Comparison of ENCODE assay signal across 17 cellular contexts in the genomic region with DNA sequence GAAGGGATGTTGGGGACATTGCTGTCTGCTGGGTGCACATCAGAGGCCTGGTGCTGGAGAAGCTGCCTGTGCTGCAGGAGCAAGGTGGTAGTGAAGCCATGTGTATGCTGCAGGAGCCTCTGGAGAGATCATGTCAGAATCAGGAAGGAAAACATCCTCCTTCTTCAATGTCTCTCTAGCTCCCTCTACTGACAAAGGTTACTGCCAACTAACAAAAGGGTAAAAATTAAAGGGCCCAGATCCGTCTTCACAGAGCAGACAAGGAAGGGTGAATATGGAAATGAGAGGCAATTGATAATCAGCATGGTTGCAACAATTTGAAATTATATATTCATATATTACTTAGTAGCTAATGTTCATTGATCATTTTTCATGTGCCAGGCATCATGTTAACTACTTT. TPM values are rescaled to one million over a fixed set of nuclear protein-coding genes. Genes with fewer than 3 reads are reported as not detected.
DNase-seq lines count a peak whose midpoint lies in the region; ATAC-seq, FAIRE-seq and TF ChIP-seq lines count a peak whose summit lies in the region.
"Had no signal": no experiment of that assay in that cellular context is flagged by ENCODE, and none has a peak within 500 bp of the region (broad histone marks: within the 10 kb centered on the region; RNA-seq: fewer than 3 reads in every experiment).

No MANE protein-coding gene starts in this region.

- no peaks in the 10 kb centered on the region for H3K36me3 Mint-ChIP-seq in Calu3 (ENCODE audit: insufficient read depth, unreplicated experiment)

- no peak overlapping the region for H3K4me3 ChIP-seq in HEK293 (ENCODE audit: low read depth, low read length)
- no peak overlapping the region for H3K4me3 ChIP-seq in Panc1 (ENCODE audit: low read depth in 2 of 2, low read length in 2 of 2)
- no peak overlapping the region for H3K4me3 ChIP-seq in kidney epithelial cell (ENCODE audit: low read depth, low read length)
- H3K4me3 ChIP-seq: esophagus muscularis mucosa, SJSA1, stomach had no signal

- no peak for DNase-seq in Calu3
- no peak for DNase-seq in Panc1 (ENCODE audit: low read depth, low spot score)
- DNase-seq in kidney epithelial cell (ENCODE audit: low read depth): no peak
- no peak for DNase-seq in activated naive CD4-positive, alpha-beta T cell (lab: John Stamatoyannopoulos, UW)
- no peak for DNase-seq in GM19239 (ENCODE audit: insufficient read length, low spot score)
- DNase-seq in NCI-H187 (lab: John Stamatoyannopoulos, UW): no peak
- DNase-seq: activated T-cell treated with anti-CD3 and anti-CD28 coated beads, Interleukin-2, amount 50 U/mL, for 72 hours; COR-L47; stimulated activated CD4-positive, alpha-beta T cell treated with anti-CD3 and anti-CD28 coated beads, Interleukin-4, amount 100 ng/mL, for 24 hours; stomach had no signal

- peaks cover 10% of the 10 kb centered on the region for H3K4me1 Mint-ChIP-seq in Calu3 (ENCODE audit: low read depth, unreplicated experiment)

- CTCF ChIA-PET in Calu3 (lab: Charles Lee): no interaction called here
- CTCF ChIA-PET in HEK293 (lab: Yijun Ruan, JAX): interaction anchor here (0.6 to 1.6 kb wide), 5 partner anchors 19 to 355 kb away, joined by 3 to 6 read pairs (median 4); no protein-coding TSS in a partner anchor
- CTCF ChIA-PET in Panc1 (lab: Charles Lee): interaction anchor here (0.6 kb wide), 1 partner anchor 50 kb away, joined by 3 read pairs; no protein-coding TSS in a partner anchor

- H3K27ac ChIP-seq in HEK293 (ENCODE audit: extremely low read depth, low read depth, low read length) (no peak overlapping the region), Panc1 (ENCODE audit: low read length) (no peak overlapping the region)
- H3K27ac ChIP-seq: esophagus muscularis mucosa, SJSA1, stomach had no signal

- peak; percentile 33 for TF ChIP-seq CTCF in Calu3 (IDR thresholded peaks at IDR 0.05; ENCODE audit: unreplicated experiment)
- no peak for TF ChIP-seq CTCF in HEK293 (tag by site-specific recombination; IDR thresholded peaks at IDR 0.05)
- TF ChIP-seq CTCF in Panc1 (IDR thresholded peaks at IDR 0.05): peak; percentile 33; the same call in 1 of the 2 replicates
- TF ChIP-seq CTCF in kidney epithelial cell (IDR thresholded peaks at IDR 0.05; ENCODE audit: insufficient read depth, low read length, poor library complexity, severe bottlenecking): peak; percentile 17

- no peaks in the 10 kb centered on the region for H3K27me3 ChIP-seq in Panc1 (ENCODE audit: control insufficient read depth, insufficient read depth, low read length)
- no peaks in the 10 kb centered on the region for H3K27me3 ChIP-seq in kidney epithelial cell (ENCODE audit: control insufficient read depth, insufficient read depth, low read length)
- H3K27me3 ChIP-seq: esophagus muscularis mucosa, SJSA1, stomach had no signal

- H3K4me3 Mint-ChIP-seq in Calu3 (ENCODE audit: low read depth, unreplicated experiment): no peak overlapping the region
- H3K4me3 Mint-ChIP-seq: activated T-cell treated with anti-CD3 and anti-CD28 coated beads, Interleukin-2, amount 50 U/mL, for 72 hours had no signal

- peaks cover 2% of the 10 kb centered on the region for H3K9me3 Mint-ChIP-seq in Calu3 (ENCODE audit: low read depth, unreplicated experiment)

- H3K36me3 ChIP-seq in HEK293 (ENCODE audit: control insufficient read depth in 2 of 2, insufficient read depth in 1 of 2, low read length in 2 of 2): no peaks in the 10 kb centered on the region
- no peaks in the 10 kb centered on the region for H3K36me3 ChIP-seq in Panc1 (ENCODE audit: control insufficient read depth, insufficient read depth, low read length)
- no peaks in the 10 kb centered on the region for H3K36me3 ChIP-seq in kidney epithelial cell (ENCODE audit: control insufficient read depth, insufficient read depth, low read length)
- H3K36me3 ChIP-seq: esophagus muscularis mucosa, SJSA1, stomach had no signal

- no peak for FAIRE-seq in GM19239 (lab: Jason Lieb, UNC)
- FAIRE-seq: GM12891 had no signal

- H3K27ac Mint-ChIP-seq in Calu3 (ENCODE audit: unreplicated experiment): no peak overlapping the region
- H3K27ac Mint-ChIP-seq: activated T-cell treated with anti-CD3 and anti-CD28 coated beads, Interleukin-2, amount 50 U/mL, for 72 hours; progenitor cell of endocrine pancreas had no signal

- in situ Hi-C loops in Panc1 (cut with HindIII; ENCODE audit: low pct_unique_long_range_greater_than_20kb, low sequenced_read_pairs): no loop called here

- ATAC-seq in Panc1 (no peak), HG03135 (IDR thresholded peaks at IDR 0.05; ENCODE audit: unreplicated experiment) (no peak)
- ATAC-seq: activated T-cell treated with anti-CD3 and anti-CD28 coated beads, Interleukin-2, amount 50 U/mL, for 72 hours had no signal

- H3K27me3 Mint-ChIP-seq in Calu3 (ENCODE audit: unreplicated experiment): peaks cover 7% of the 10 kb centered on the region
- H3K27me3 Mint-ChIP-seq: progenitor cell of endocrine pancreas had no signal

- no TSS peak for BruUV-seq in Calu3 (replicated peaks; lab: Mats Ljungman, UMichigan)
- BruUV-seq in Panc1 (replicated peaks; lab: Mats Ljungman, UMichigan): no TSS peak

- H3K4me1 ChIP-seq in HEK293 (ENCODE audit: control insufficient read depth, insufficient read depth, low read length) (no peaks in the 10 kb centered on the region), Panc1 (ENCODE audit: control insufficient read depth, insufficient read depth, low read length) (no peaks in the 10 kb centered on the region)
- H3K4me1 ChIP-seq: esophagus muscularis mucosa, stomach had no signal

- intact Hi-C loops in Calu3 (cut with micrococcal nuclease; ENCODE audit: unreplicated experiment): no loop called here
- intact Hi-C loops in Panc1 (cut with micrococcal nuclease; ENCODE audit: unreplicated experiment): no loop called here

- POLR2A ChIA-PET in HEK293 (lab: Yijun Ruan, JAX) (no interaction called here), Panc1 (lab: Charles Lee) (no interaction called here)

- H3K9me3 ChIP-seq in HEK293 (ENCODE audit: control insufficient read depth, insufficient read depth, low read depth, low read length): no peaks in the 10 kb centered on the region
- H3K9me3 ChIP-seq in Panc1 (ENCODE audit: control insufficient read depth, insufficient read depth, low read depth, low read length): peaks cover 6% of the 10 kb centered on the region; the same call in 1 of the 2 replicates

TF ChIP-seq in HEK293, 187 proteins besides CTCF, POLR2A, EP300 and RAD21 (continues in another document):
- TF ChIP-seq, protein P1, sequence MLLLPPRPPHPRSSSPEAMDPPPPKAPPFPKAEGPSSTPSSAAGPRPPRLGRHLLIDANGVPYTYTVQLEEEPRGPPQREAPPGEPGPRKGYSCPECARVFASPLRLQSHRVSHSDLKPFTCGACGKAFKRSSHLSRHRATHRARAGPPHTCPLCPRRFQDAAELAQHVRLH (tag by site-specific recombination; IDR thresholded peaks at IDR 0.05): peak; percentile 24; the same call in 1 of the 2 replicates
- TF ChIP-seq, protein P2, sequence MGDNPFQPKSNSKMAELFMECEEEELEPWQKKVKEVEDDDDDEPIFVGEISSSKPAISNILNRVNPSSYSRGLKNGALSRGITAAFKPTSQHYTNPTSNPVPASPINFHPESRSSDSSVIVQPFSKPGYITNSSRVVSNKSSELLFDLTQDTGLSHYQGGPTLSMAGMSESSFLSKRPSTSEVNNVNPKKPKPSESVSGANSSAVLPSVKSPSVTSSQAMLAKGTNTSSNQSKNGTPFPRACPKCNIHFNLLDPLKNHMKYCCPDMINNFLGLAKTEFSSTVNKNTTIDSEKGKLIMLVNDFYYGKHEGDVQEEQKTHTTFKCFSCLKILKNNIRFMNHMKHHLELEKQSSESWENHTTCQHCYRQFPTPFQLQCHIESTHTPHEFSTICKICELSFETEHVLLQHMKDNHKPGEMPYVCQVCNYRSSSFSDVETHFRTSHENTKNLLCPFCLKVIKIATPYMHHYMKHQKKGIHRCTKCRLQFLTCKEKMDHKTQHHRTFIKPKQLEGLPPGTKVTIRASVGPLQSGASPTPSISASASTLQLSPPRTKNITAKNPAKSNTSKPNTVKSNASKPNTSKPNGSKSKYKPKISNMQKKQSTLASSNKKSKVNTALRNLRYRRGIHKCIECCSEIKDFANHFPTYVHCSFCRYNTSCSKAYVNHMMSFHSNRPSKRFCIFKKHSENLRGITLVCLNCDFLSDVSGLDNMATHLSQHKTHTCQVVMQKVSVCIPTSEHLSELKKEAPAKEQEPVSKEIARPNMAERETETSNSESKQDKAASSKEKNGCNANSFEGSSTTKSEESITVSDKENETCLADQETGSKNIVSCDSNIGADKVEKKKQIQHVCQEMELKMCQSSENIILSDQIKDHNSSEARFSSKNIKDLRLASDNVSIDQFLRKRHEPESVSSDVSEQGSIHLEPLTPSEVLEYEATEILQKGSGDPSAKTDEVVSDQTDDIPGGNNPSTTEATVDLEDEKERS (tag by site-specific recombination; IDR thresholded peaks at IDR 0.05): peak; percentile 91
- TF ChIP-seq ZBTB21 (tag by site-specific recombination; IDR thresholded peaks at IDR 0.05) (no peak), ZNF335 (tag by site-specific recombination; conservative IDR thresholded peaks at IDR 0.05) (no peak), EGR2 (tag by site-specific recombination; IDR thresholded peaks at IDR 0.05; ENCODE audit: low read depth) (no peak), ZNF302 (tag by site-specific recombination; IDR thresholded peaks at IDR 0.05; ENCODE audit: low read depth) (no peak), RBAK (tag by site-specific recombination; IDR thresholded peaks at IDR 0.05) (0 out of 2 replicates have a peak, but pooled peaks have one; percentile 31)
- TF ChIP-seq, protein P3, sequence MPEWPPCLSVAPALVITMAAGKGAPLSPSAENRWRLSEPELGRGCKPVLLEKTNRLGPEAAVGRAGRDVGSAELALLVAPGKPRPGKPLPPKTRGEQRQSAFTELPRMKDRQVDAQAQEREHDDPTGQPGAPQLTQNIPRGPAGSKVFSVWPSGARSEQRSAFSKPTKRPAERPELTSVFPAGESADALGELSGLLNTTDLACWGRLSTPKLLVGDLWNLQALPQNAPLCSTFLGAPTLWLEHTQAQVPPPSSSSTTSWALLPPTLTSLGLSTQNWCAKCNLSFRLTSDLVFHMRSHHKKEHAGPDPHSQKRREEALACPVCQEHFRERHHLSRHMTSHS (tag by site-specific recombination; IDR thresholded peaks at IDR 0.05): no peak

RNA-seq across cellular contexts. Expression of a gene that starts 32.2 kb away (rescaled TPM):
- total RNA-seq in Calu3 (2022) (0.59 TPM in 1 of 2 replicates, not detected in the other), Panc1 (2021; ENCODE audit: unreplicated experiment) (not detected), kidney epithelial cell (not detected in 2 replicates)
- not detected for polyA plus RNA-seq in Panc1 (2012; ENCODE audit: insufficient read length)
- total RNA-seq: activated T-cell treated with anti-CD3 and anti-CD28 coated beads, Interleukin-2, amount 50 U/mL, for 72 hours; M059J; progenitor cell of endocrine pancreas; SJSA1 had no signal

RNA-seq across cellular contexts. Expression of a gene that starts 45.7 kb away (rescaled TPM):
- total RNA-seq in Calu3 (2022) (2.9 and 4.2 TPM in 2 replicates), Panc1 (2021; ENCODE audit: unreplicated experiment) (4.2 TPM), kidney epithelial cell (4.7 and 7.1 TPM in 2 replicates)
- 3.1 TPM for polyA plus RNA-seq in Panc1 (2012; ENCODE audit: insufficient read length)

RNA-seq across cellular contexts. Expression of a gene that starts 56.8 kb away (rescaled TPM):
- total RNA-seq in Calu3 (2022): 56.8 and 68.8 TPM in 2 replicates
- total RNA-seq in Panc1 (2021; ENCODE audit: unreplicated experiment): 49.8 TPM
- polyA plus RNA-seq in Panc1 (2012; ENCODE audit: insufficient read length): 13.9 TPM
- 50.1 and 75.6 TPM in 2 replicates for total RNA-seq in kidney epithelial cell

RNA-seq across cellular contexts. Expression of a gene that starts 56.9 kb away (rescaled TPM):
- total RNA-seq in Calu3 (2022) (41.2 and 46.2 TPM in 2 replicates), Panc1 (2021; ENCODE audit: unreplicated experiment) (73.1 TPM), kidney epithelial cell (50.1 and 50.7 TPM in 2 replicates)
- polyA plus RNA-seq in Panc1 (2012; ENCODE audit: insufficient read length): 51.4 TPM
